Comparison of ENCODE assay signal across 8 cellular contexts in genomic region chrX:85505801-85506200, GRCh38.
"Had no signal": no experiment of that assay in that cellular context is flagged by ENCODE, and none has a peak within 500 bp of the region (broad histone marks: within the 10 kb centered on the region; RNA-seq: fewer than 3 reads in every experiment).

No MANE protein-coding gene starts in this region.

- DNase-seq: GDM1, GF-D8 had no signal

- FAIRE-seq: G401.6, GM12891, GM12892, GM18507, GM19239 had no signal

- H3K4me3 ChIP-seq: GM12878 had no signal
